8 cellular contexts compared by ENCODE assay signal in the genomic region with DNA sequence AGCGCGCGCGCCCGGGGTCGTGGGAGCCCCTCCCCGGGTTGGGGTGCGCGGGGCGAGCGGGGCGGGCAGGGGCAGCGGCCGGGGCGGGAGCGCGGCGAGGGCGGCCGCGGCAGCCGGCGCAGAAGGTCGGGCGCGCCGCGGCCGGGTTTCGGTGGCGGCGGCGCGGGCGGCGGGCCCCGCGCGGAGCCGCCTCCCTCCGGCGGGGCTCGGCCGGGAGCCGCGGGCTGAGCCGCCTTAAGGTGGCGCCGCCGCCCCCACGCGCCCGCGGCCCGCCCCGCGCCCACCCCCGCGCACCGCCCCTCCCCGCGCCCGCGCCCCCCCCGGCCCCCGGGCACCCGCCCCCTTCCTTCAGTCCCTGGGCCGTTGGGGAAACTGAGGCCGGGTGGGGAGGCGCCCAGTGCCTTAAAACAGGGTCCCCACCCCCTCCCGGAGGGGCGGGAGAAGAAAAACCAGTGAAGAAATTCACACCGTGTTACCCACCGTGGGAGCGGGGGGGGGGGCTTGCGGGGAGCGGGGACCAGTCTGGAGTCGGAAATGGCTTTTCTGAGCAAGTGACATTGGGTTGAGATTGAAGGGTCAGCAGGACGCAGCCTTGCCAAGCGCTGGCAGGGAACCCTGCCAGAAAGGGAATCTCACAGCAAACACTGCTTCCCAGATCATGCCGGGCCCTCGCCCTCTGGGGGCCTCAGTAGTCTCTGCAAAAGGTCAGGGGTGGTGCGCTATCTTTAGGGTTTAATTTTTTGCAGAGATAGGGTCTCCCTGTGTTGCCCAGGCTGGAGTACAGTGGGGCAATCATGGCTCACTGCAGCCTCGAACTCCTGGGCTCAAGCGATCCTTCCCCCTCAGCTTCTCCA.
A peak's percentile ranks its signal among the peaks of the same experiment; 100 is the strongest.
DNase-seq lines count a peak whose midpoint lies in the region; ATAC-seq and TF ChIP-seq lines count a peak whose summit lies in the region.

A gene (minus strand): TSS at position 211 of the 854 bp plus-strand sequence. CDS start 376 bp downstream, outside the sequence.

- H3K36me3 Mint-ChIP-seq in effector memory CD8-positive, alpha-beta T cell (ENCODE audit: insufficient read depth) = peaks cover under 1% of the 10 kb centered on the region

- H3K9me2 ChIP-seq in MM.1S (replicated peaks; ENCODE audit: insufficient read depth, low read length) = no peaks in the 10 kb centered on the region

- no peaks in the 10 kb centered on the region; the same call in 1 of the 2 replicates for H4K20me1 ChIP-seq in MM.1S (ENCODE audit: insufficient read depth, low read length)

- no peaks in the 10 kb centered on the region for H3K79me2 ChIP-seq in MM.1S (ENCODE audit: low read length)

- H3K4me2 ChIP-seq in MM.1S (ENCODE audit: low read depth, low read length) = peak within 1 kb of the TSS; percentile 41; the same call in 1 of the 2 replicates

- no peaks in the 10 kb centered on the region for H3K9me3 ChIP-seq in MM.1S (replicated peaks; ENCODE audit: insufficient read depth, low read length)
- no peaks in the 10 kb centered on the region for H3K9me3 ChIP-seq in muscle layer of colon (ENCODE audit: low read length)

- H3K4me3 Mint-ChIP-seq in effector memory CD8-positive, alpha-beta T cell = peak within 1 kb of the TSS; percentile 69 to 73

- H3K4me3 ChIP-seq in MM.1S (ENCODE audit: low read length) (no peak within 1 kb of the TSS), muscle layer of colon (ENCODE audit: low read depth in 1 of 2, low read length in 2 of 2) (peak within 1 kb of the TSS; percentile 60 to 96)

- DNase-seq in MM.1S = no peak
- DNase-seq in effector memory CD8-positive, alpha-beta T cell = no peak
- no peak for DNase-seq in stimulated activated CD4-positive, alpha-beta T cell treated with anti-CD3 and anti-CD28 coated beads, Interleukin-2, amount 100 ng/mL, for 24 hours
- DNase-seq in head of caudate nucleus = no peak

- no peaks in the 10 kb centered on the region for H3F3A ChIP-seq in MM.1S (ENCODE audit: insufficient read depth, low read length)

- peak; percentile 78 for ATAC-seq in effector memory CD8-positive, alpha-beta T cell (replicated peaks)
- no peak for ATAC-seq in HG03097 (IDR thresholded peaks at IDR 0.05; ENCODE audit: low FRiP score, unreplicated experiment)
- ATAC-seq in HG03442 (IDR thresholded peaks at IDR 0.05; ENCODE audit: unreplicated experiment) = no peak

- H3K4me1 ChIP-seq in MM.1S (ENCODE audit: low read length) (no peaks in the 10 kb centered on the region), muscle layer of colon (ENCODE audit: insufficient read depth, low read length) (peaks cover 8% of the 10 kb centered on the region)

- H3K27ac Mint-ChIP-seq in effector memory CD8-positive, alpha-beta T cell = peak within 1 kb of the TSS; percentile 4 to 60

- no peaks in the 10 kb centered on the region for H3K9me3 Mint-ChIP-seq in effector memory CD8-positive, alpha-beta T cell

- H3K36me3 ChIP-seq in MM.1S (replicated peaks; ENCODE audit: insufficient read depth, low read length) (no peaks in the 10 kb centered on the region), muscle layer of colon (ENCODE audit: insufficient read depth, low read length) (no peaks in the 10 kb centered on the region)

- H3K9ac ChIP-seq in MM.1S (ENCODE audit: low read length) = no peak within 1 kb of the TSS
- peak within 1 kb of the TSS; percentile 53 for H3K9ac ChIP-seq in muscle layer of colon (ENCODE audit: low read length)

- H3K27me3 Mint-ChIP-seq in effector memory CD8-positive, alpha-beta T cell = peaks cover 0 to 12% of the 10 kb centered on the region in 2 donors

- H3K27me3 ChIP-seq in MM.1S (replicated peaks; ENCODE audit: insufficient read depth, low read length) (peaks cover 92% of the 10 kb centered on the region), muscle layer of colon (ENCODE audit: control insufficient read depth in 1 of 2, insufficient read depth in 2 of 2, low read length in 2 of 2) (no peaks in the 10 kb centered on the region)

- H2AFZ ChIP-seq in MM.1S (ENCODE audit: low read length) = no peak within 1 kb of the TSS

- TF ChIP-seq CTCF in C4-2B (conservative IDR thresholded peaks at IDR 0.05) (no peak), MM.1S (IDR thresholded peaks at IDR 0.05; ENCODE audit: low read length) (no peak)

- intact Hi-C loops in head of caudate nucleus (cut with DNase I) = no loop called here

- peaks cover 15 to 17% of the 10 kb centered on the region in 2 donors for H3K4me1 Mint-ChIP-seq in effector memory CD8-positive, alpha-beta T cell (ENCODE audit: low read depth in 2 of 2)

- H3K27ac ChIP-seq in C4-2B (peak within 1 kb of the TSS; percentile 31), MM.1S (ENCODE audit: low read length) (no peak within 1 kb of the TSS), muscle layer of colon (ENCODE audit: low read depth, low read length) (peak within 1 kb of the TSS; percentile 75)
